ENCODE assay signal across 23 cellular contexts in the genomic region with DNA sequence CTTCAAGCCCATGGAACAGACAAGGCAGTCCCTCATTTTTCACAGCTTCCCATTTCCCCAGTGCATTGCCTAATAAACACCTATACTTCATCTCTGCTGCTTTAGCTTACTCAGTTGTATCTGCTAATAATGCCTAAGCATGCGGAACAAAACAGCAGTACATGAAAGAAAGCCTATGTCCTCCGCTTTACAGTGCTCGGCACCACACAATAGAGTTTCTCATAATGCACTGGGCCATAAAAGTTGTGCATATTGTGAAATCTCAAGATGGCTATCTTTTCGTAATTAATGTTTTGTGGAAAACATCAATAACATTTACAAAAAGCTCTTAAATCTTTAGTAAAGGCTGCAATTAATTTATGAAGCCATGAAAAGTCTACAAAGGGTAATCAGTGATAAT.
DNase-seq lines count a peak whose midpoint lies in the region; ATAC-seq and TF ChIP-seq lines count a peak whose summit lies in the region.
"Had no signal": no experiment of that assay in that cellular context is flagged by ENCODE, and none has a peak within 500 bp of the region (broad histone marks: within the 10 kb centered on the region; RNA-seq: fewer than 3 reads in every experiment).

No MANE protein-coding gene starts in this region.

- H3K4ac ChIP-seq in mesendoderm (ENCODE audit: low read depth, low read length), result no peak overlapping the region

- H3K4me1 ChIP-seq in mesendoderm (ENCODE audit: control insufficient read depth, low read depth, low read length) (peaks cover 21% of the 10 kb centered on the region), tibial nerve (peaks cover 0 to 56% (median 19%) of the 10 kb centered on the region in 4 donors), BE2C (no peaks in the 10 kb centered on the region), colonic mucosa (no peaks in the 10 kb centered on the region)

- no peak overlapping the region for H3K4me2 ChIP-seq in mesendoderm (ENCODE audit: low read length)

- TF ChIP-seq CTCF in tibial nerve (IDR thresholded peaks at IDR 0.05) (no peak), BE2C (IDR thresholded peaks at IDR 0.05; ENCODE audit: low read depth, low read length) (no peak), colonic mucosa (IDR thresholded peaks at IDR 0.05) (no peak)

- no peak overlapping the region for H3K23ac ChIP-seq in mesendoderm (ENCODE audit: low read length)

- no peak overlapping the region for H3K56ac ChIP-seq in mesendoderm (ENCODE audit: low read length)

- H3K9ac ChIP-seq in mesendoderm (ENCODE audit: low read length) (no peak overlapping the region), colonic mucosa (ENCODE audit: low read depth in 2 of 2, low read length in 2 of 2) (no peak overlapping the region)

- H4K8ac ChIP-seq in mesendoderm (ENCODE audit: low read depth, low read length), result no peak overlapping the region

- no peaks in the 10 kb centered on the region for H3K79me2 ChIP-seq in mesendoderm (ENCODE audit: control insufficient read depth, insufficient read depth, low read length)

- no peak overlapping the region for H2AK5ac ChIP-seq in mesendoderm (ENCODE audit: low read length)

- no peaks in the 10 kb centered on the region for H3K9me3 ChIP-seq in tibial nerve
- H3K9me3 ChIP-seq in BE2C, result no peaks in the 10 kb centered on the region
- H3K9me3 ChIP-seq in colonic mucosa, result no peaks in the 10 kb centered on the region

- no peak for TF ChIP-seq POLR2A in tibial nerve (IDR thresholded peaks at IDR 0.05)

- intact Hi-C loops in colonic mucosa (cut with DNase I), result no loop called here

- H3K36me3 ChIP-seq in mesendoderm (ENCODE audit: control insufficient read depth, insufficient read depth, low read length) (no peaks in the 10 kb centered on the region), tibial nerve (peaks cover 0 to 2% (median 0%) of the 10 kb centered on the region in 3 donors), BE2C (no peaks in the 10 kb centered on the region), colonic mucosa (no peaks in the 10 kb centered on the region)

- H4K5ac ChIP-seq in mesendoderm (ENCODE audit: low read length), result no peak overlapping the region

- WGBS in mesendoderm (ENCODE audit: extremely low coverage, insufficient coverage, low lambda C conversion rate), result no CpG with 5 or more reads among the region's 4 CpGs
- 62 to 63% methylated on average over 4 of the region's 4 CpGs for WGBS in tibial nerve, 2 donors

- no peak overlapping the region for H2BK5ac ChIP-seq in mesendoderm (ENCODE audit: low read length)

- peak overlapping the region; percentile 50 for H3K27ac ChIP-seq in caudate nucleus (ENCODE audit: low read depth, low read length)
- no peak overlapping the region for H3K27ac ChIP-seq in mesendoderm (ENCODE audit: low read depth, low read length)
- peak overlapping the region in 3 of 4 donors; percentile 10 to 57 (median 51) for H3K27ac ChIP-seq in tibial nerve
- H3K27ac ChIP-seq in colonic mucosa, result no peak overlapping the region
- H3K27ac ChIP-seq: 22Rv1 had no signal

- TF ChIP-seq EP300 in tibial nerve (IDR thresholded peaks at IDR 0.05), result no peak

- H3K79me1 ChIP-seq in mesendoderm (ENCODE audit: low read length), result no peaks in the 10 kb centered on the region

- no peak for ATAC-seq in GM21526 (IDR thresholded peaks at IDR 0.05; ENCODE audit: low FRiP score, unreplicated experiment)
- ATAC-seq: HCT116, SK-N-SH treated with all-trans-retinoic acid at 6 μM for 48 hours had no signal

- H2BK120ac ChIP-seq in mesendoderm (ENCODE audit: low read depth, low read length), result no peak overlapping the region

- no peak overlapping the region for H3K18ac ChIP-seq in mesendoderm (ENCODE audit: low read length)

- DNase-seq in NCI-H2081 (lab: John Stamatoyannopoulos, UW) (peak; percentile 6 to 37), NCI-H2081 treated with DMSO at 0.1 percent for 48 hours (lab: John Stamatoyannopoulos, UW) (no peak), caudate nucleus (lab: John Stamatoyannopoulos, UW) (no peak), mesendoderm (no peak), tibial nerve (ENCODE audit: low spot score in 2 of 2) (no peak), BE2C (no peak), colonic mucosa (no peak)
- DNase-seq: activated B cell treated with CpG ODN at 0.5 μM for 24 hours; activated CD4-positive, alpha-beta T cell treated with anti-CD3 and anti-CD28 coated beads, Interleukin-2, amount 50 U/mL, for 4 hours; activated CD8-positive, alpha-beta memory T cell treated with anti-CD3 and anti-CD28 coated beads, Interleukin-2, amount 50 U/mL, for 4 hours; activated gamma-delta T cell treated with Interleukin-2 at 50 U/mL for 16 hours; CD8-positive, alpha-beta memory T cell; dermis blood vessel endothelial cell; NCI-H1092; NCI-H2107; NCI-H446 treated with DMSO at 0.1 percent for 48 hours; stimulated activated CD4-positive, alpha-beta T cell treated with anti-CD3 and anti-CD28 coated beads, Interleukin-4, amount 100 ng/mL, for 4 hours; T1000; trophoblast cell had no signal

- H3K27me3 ChIP-seq in mesendoderm (ENCODE audit: insufficient read depth, low read length, poor library complexity), result no peaks in the 10 kb centered on the region
- H3K27me3 ChIP-seq in tibial nerve, result no peaks in the 10 kb centered on the region
- no peaks in the 10 kb centered on the region for H3K27me3 ChIP-seq in BE2C
- H3K27me3 ChIP-seq in colonic mucosa, result no peaks in the 10 kb centered on the region

- no peak overlapping the region for H3K4me3 ChIP-seq in mesendoderm (ENCODE audit: low read length)
- no peak overlapping the region for H3K4me3 ChIP-seq in tibial nerve
- no peak overlapping the region for H3K4me3 ChIP-seq in BE2C (ENCODE audit: low read depth, low read length)
- no peak overlapping the region for H3K4me3 ChIP-seq in colonic mucosa

- H2BK15ac ChIP-seq in mesendoderm (replicated peaks; ENCODE audit: low read depth), result peak overlapping the region; percentile 85

Comparison
In these comparisons a context has a peak if more than half of its experiments do, and no peak if none do; other contexts are left out.
1. DNase-seq: peak in NCI-H2081 (2 of 2); none in NCI-H2081 treated with DMSO at 0.1 percent for 48 hours (single experiment), caudate nucleus (0 of 61), mesendoderm (single experiment), tibial nerve (0 of 2), BE2C (single experiment) and colonic mucosa (single experiment).
2. H3K27ac ChIP-seq: peak in caudate nucleus (single experiment) and tibial nerve (3 of 4); none in mesendoderm (single experiment) and colonic mucosa (single experiment).